ENCODE assay signal across 9 cellular contexts in genomic region chr3:45987368-45988099, GRCh38. TPM values are rescaled to one million over a fixed set of nuclear protein-coding genes. Genes with fewer than 3 reads are reported as not detected.
A peak's percentile ranks its signal among the peaks of the same experiment; 100 is the strongest.
DNase-seq lines count a peak whose midpoint lies in the region; ATAC-seq and TF ChIP-seq lines count a peak whose summit lies in the region.
"Had no signal": no experiment of that assay in that cellular context is flagged by ENCODE, and none has a peak within 500 bp of the region (broad histone marks: within the 10 kb centered on the region; RNA-seq: fewer than 3 reads in every experiment).

No MANE protein-coding gene starts in this region.

- H3K4me3 Mint-ChIP-seq in activated naive CD8-positive, alpha-beta T cell treated with anti-CD3 and anti-CD28 coated beads, Interleukin-2, amount 50 U/mL, for 24 hours: no peak overlapping the region
- H3K4me3 Mint-ChIP-seq in glutamatergic neuron (ENCODE audit: unreplicated experiment): no peak overlapping the region

- H3K27me3 ChIP-seq in DND-41 (ENCODE audit: insufficient read depth, low read length, poor library complexity): no peaks in the 10 kb centered on the region
- H3K27me3 ChIP-seq in gastrocnemius medialis: no peaks in the 10 kb centered on the region

- DNase-seq in DND-41 (no peak), left cardiac atrium (peak; percentile 54), gastrocnemius medialis (peak; percentile 81 to 88), erythroblast (lab: John Stamatoyannopoulos, UW) (no peak), mesenteric fat pad (ENCODE audit: low spot score) (no peak), glutamatergic neuron (no peak)
- no peak for DNase-seq in activated naive CD8-positive, alpha-beta T cell treated with anti-CD3 and anti-CD28 coated beads, Interleukin-2, amount 50 U/mL, for 24 hours
- DNase-seq: NCI-H526 treated with DMSO at 0.1 percent for 48 hours had no signal

- peaks cover 34% of the 10 kb centered on the region for H3K36me3 Mint-ChIP-seq in activated naive CD8-positive, alpha-beta T cell treated with anti-CD3 and anti-CD28 coated beads, Interleukin-2, amount 50 U/mL, for 24 hours (ENCODE audit: low read depth)
- H3K36me3 Mint-ChIP-seq in glutamatergic neuron (ENCODE audit: unreplicated experiment): no peaks in the 10 kb centered on the region

- peaks cover 68% of the 10 kb centered on the region for H3K4me1 ChIP-seq in DND-41 (ENCODE audit: insufficient read depth, low read length)
- H3K4me1 ChIP-seq in gastrocnemius medialis: peaks cover 98 to 100% of the 10 kb centered on the region in 2 donors

- H2AFZ ChIP-seq in DND-41 (ENCODE audit: low read depth, low read length): no peak overlapping the region

- in situ Hi-C loops in gastrocnemius medialis (cut with MboI; ENCODE audit: low sequenced_read_pairs in 4 of 4): no loop called here

- peaks cover 58% of the 10 kb centered on the region for H3K4me1 Mint-ChIP-seq in activated naive CD8-positive, alpha-beta T cell treated with anti-CD3 and anti-CD28 coated beads, Interleukin-2, amount 50 U/mL, for 24 hours
- peaks cover 3% of the 10 kb centered on the region for H3K4me1 Mint-ChIP-seq in glutamatergic neuron (ENCODE audit: low read depth, unreplicated experiment)

- no peaks in the 10 kb centered on the region for H3K9me3 Mint-ChIP-seq in activated naive CD8-positive, alpha-beta T cell treated with anti-CD3 and anti-CD28 coated beads, Interleukin-2, amount 50 U/mL, for 24 hours
- peaks cover 2% of the 10 kb centered on the region for H3K9me3 Mint-ChIP-seq in glutamatergic neuron (ENCODE audit: unreplicated experiment)

- H3K27ac ChIP-seq in DND-41 (ENCODE audit: low read length): peak overlapping the region; percentile 47
- peak overlapping the region; percentile 97 to 100 (median 100) for H3K27ac ChIP-seq in gastrocnemius medialis

- H3K9me3 ChIP-seq in DND-41 (ENCODE audit: insufficient read depth, low read length, severe bottlenecking) (no peaks in the 10 kb centered on the region), gastrocnemius medialis (no peaks in the 10 kb centered on the region)

- ATAC-seq in DND-41 (ENCODE audit: insufficient read depth, low read depth): no peak
- ATAC-seq in activated naive CD8-positive, alpha-beta T cell treated with anti-CD3 and anti-CD28 coated beads, Interleukin-2, amount 50 U/mL, for 24 hours: no peak
- peak; percentile 13 to 47 for ATAC-seq in left cardiac atrium
- ATAC-seq in gastrocnemius medialis: peak; percentile 30 to 40
- ATAC-seq in esophagus mucosa: no peak

- H3K9ac ChIP-seq in DND-41 (ENCODE audit: low read depth, low read length): no peak overlapping the region

- no peak overlapping the region for H3K4me3 ChIP-seq in DND-41 (ENCODE audit: low read depth in 1 of 2, low read length in 2 of 2)
- no peak overlapping the region for H3K4me3 ChIP-seq in gastrocnemius medialis

- TF ChIP-seq POLR2A in gastrocnemius medialis (IDR thresholded peaks at IDR 0.05): peak in 1 of 2 donors; percentile 61
- no peak for TF ChIP-seq POLR2A in erythroblast (IDR thresholded peaks at IDR 0.05; ENCODE audit: low read length)

- H3K36me3 ChIP-seq in DND-41 (ENCODE audit: insufficient read depth, low read length): peaks cover 67% of the 10 kb centered on the region
- peaks cover 0 to 7% of the 10 kb centered on the region in 2 donors for H3K36me3 ChIP-seq in gastrocnemius medialis

- no peak overlapping the region for H3K4me2 ChIP-seq in DND-41 (ENCODE audit: insufficient read depth, low read length)

- H3K27me3 Mint-ChIP-seq in activated naive CD8-positive, alpha-beta T cell treated with anti-CD3 and anti-CD28 coated beads, Interleukin-2, amount 50 U/mL, for 24 hours: no peaks in the 10 kb centered on the region
- peaks cover 1% of the 10 kb centered on the region for H3K27me3 Mint-ChIP-seq in glutamatergic neuron (ENCODE audit: unreplicated experiment)

- intact Hi-C loops in left cardiac atrium (cut with DNase I): no loop called here
- intact Hi-C loops in gastrocnemius medialis (cut with DNase I; ENCODE audit: low total_unique reads): loop anchor here (2.0 to 10.0 kb wide), 3 partner anchors 29 to 577 kb away; partner anchors contain the start of gene LRRC2

- peak overlapping the region; percentile 7 for H3K27ac Mint-ChIP-seq in activated naive CD8-positive, alpha-beta T cell treated with anti-CD3 and anti-CD28 coated beads, Interleukin-2, amount 50 U/mL, for 24 hours
- H3K27ac Mint-ChIP-seq in glutamatergic neuron (ENCODE audit: unreplicated experiment): no peak overlapping the region

- H3K79me2 ChIP-seq in DND-41 (ENCODE audit: insufficient read depth, low read length): peaks cover 99% of the 10 kb centered on the region

- H4K20me1 ChIP-seq in DND-41 (ENCODE audit: insufficient read depth, low read length): peaks cover 35% of the 10 kb centered on the region; the same call in 1 of the 2 replicates

- TF ChIP-seq CTCF in DND-41 (IDR thresholded peaks at IDR 0.05; ENCODE audit: borderline replicate concordance, extremely low read depth, low read length, poor library complexity, severe bottlenecking): no peak
- no peak for TF ChIP-seq CTCF in gastrocnemius medialis (IDR thresholded peaks at IDR 0.05 in 4 of 5, conservative IDR thresholded peaks at IDR 0.05 in 1 of 5)
- TF ChIP-seq CTCF in glutamatergic neuron (IDR thresholded peaks at IDR 0.05; ENCODE audit: partially characterized antibody, unreplicated experiment): no peak

RNA-seq across cellular contexts. Expression of gene FYCO1, which starts 8.1 kb away (rescaled TPM):
- total RNA-seq in left cardiac atrium (10 to 100 TPM; 64.4 to 91.9 TPM), gastrocnemius medialis (10 to 100 TPM; 47.4 to 99.8 (median 84.2) TPM), mesenteric fat pad (43.5 TPM), glutamatergic neuron (ENCODE audit: unreplicated experiment) (3.8 TPM), esophagus mucosa (18.5 TPM)

RNA-seq across cellular contexts. Expression of gene XCR1, which starts 39.7 kb away (rescaled TPM):
- total RNA-seq in left cardiac atrium (under 1 TPM; 0.08 to 0.09 TPM), gastrocnemius medialis (under 1 TPM in 1 of 4 donors, not detected in 3; 0.04 TPM), mesenteric fat pad (0.16 TPM), glutamatergic neuron (ENCODE audit: unreplicated experiment) (not detected), esophagus mucosa (0.04 TPM)

RNA-seq across cellular contexts. Expression of gene CXCR6, which starts 44.3 kb away (rescaled TPM):
- total RNA-seq in left cardiac atrium (1 to 10 TPM in 1 of 2 donors, under 1 TPM in 1; 0.39 to 2.6 TPM), gastrocnemius medialis (under 1 TPM in 2 of 4 donors, not detected in 2; 0.29 to 0.51 TPM), mesenteric fat pad (0.96 TPM), glutamatergic neuron (ENCODE audit: unreplicated experiment) (not detected), esophagus mucosa (0.28 TPM)

Comparison
In these comparisons a context has a peak if more than half of its experiments do, and no peak if none do; other contexts are left out.
1. ATAC-seq: peak in left cardiac atrium (2 of 2) and gastrocnemius medialis (2 of 2); none in DND-41 (single experiment), activated naive CD8-positive, alpha-beta T cell treated with anti-CD3 and anti-CD28 coated beads, Interleukin-2, amount 50 U/mL, for 24 hours (single experiment) and esophagus mucosa (single experiment).
2. DNase-seq: peak in left cardiac atrium (single experiment) and gastrocnemius medialis (2 of 2); none in DND-41 (single experiment), activated naive CD8-positive, alpha-beta T cell treated with anti-CD3 and anti-CD28 coated beads, Interleukin-2, amount 50 U/mL, for 24 hours (single experiment), erythroblast (0 of 2), mesenteric fat pad (single experiment) and glutamatergic neuron (single experiment).